In genomic region chr10:25725917-25726716, GRCh38 we compare ENCODE assay signal across 8 cellular contexts.
DNase-seq lines count a peak whose midpoint lies in the region; TF ChIP-seq lines count a peak whose summit lies in the region.

No MANE protein-coding gene starts in this region.

- TF ChIP-seq CTCF in GM20000 (IDR thresholded peaks at IDR 0.05; ENCODE audit: extremely low read depth, missing control alignments): peak; percentile 46

- DNase-seq in NCI-H510A treated with DMSO at 0.1 percent for 48 hours (lab: John Stamatoyannopoulos, UW): peak; percentile 30
- no peak for DNase-seq in NCI-H510A (lab: John Stamatoyannopoulos, UW)
- peak; percentile 32 for DNase-seq in GM20000 (ENCODE audit: low spot score)
- peak; percentile 44 for DNase-seq in HuH-7 (ENCODE audit: low spot score)
- peak; percentile 65 for DNase-seq in NOMO-1 treated with DMSO at 0.1 percent for 48 hours (lab: John Stamatoyannopoulos, UW; ENCODE audit: unreplicated experiment)
- DNase-seq in cerebellar cortex (ENCODE audit: low spot score): peak; percentile 77
- peak; percentile 56 to 63 for DNase-seq in lung microvascular endothelial cell (ENCODE audit: low read depth in 2 of 2)
- no peak for DNase-seq in GDM1 (lab: John Stamatoyannopoulos, UW)

Comparison
In these comparisons a context has a peak if more than half of its experiments do, and no peak if none do; other contexts are left out.
1. DNase-seq: peak in NCI-H510A treated with DMSO at 0.1 percent for 48 hours (single experiment), GM20000 (single experiment), HuH-7 (single experiment), NOMO-1 treated with DMSO at 0.1 percent for 48 hours (single experiment), cerebellar cortex (single experiment) and lung microvascular endothelial cell (2 of 2); none in NCI-H510A (single experiment) and GDM1 (single experiment).